ENCODE assay signal across 10 cellular contexts in the genomic region with DNA sequence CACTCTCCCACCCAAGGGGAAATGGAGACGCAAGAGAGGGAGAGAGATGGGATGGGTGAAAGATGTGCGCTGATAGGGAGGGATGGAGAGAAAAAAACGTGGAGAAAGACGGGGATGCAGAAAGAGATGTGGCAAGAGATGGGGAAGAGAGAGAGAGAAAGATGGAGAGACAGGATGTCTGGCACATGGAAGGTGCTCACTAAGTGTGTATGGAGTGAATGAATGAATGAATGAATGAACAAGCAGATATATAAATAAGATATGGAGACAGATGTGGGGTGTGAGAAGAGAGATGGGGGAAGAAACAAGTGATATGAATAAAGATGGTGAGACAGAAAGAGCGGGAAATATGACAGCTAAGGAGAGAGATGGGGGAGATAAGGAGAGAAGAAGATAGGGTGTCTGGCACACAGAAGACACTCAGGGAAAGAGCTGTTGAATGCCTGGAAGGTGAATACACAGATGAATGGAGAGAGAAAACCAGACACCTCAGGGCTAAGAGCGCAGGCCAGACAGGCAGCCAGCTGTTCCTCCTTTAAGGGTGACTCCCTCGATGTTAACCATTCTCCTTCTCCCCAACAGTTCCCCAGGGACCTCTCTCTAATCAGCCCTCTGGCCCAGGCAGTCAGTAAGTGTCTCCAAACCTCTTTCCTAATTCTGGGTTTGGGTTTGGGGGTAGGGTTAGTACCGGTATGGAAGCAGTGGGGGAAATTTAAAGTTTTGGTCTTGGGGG. TPM values are rescaled to one million over a fixed set of nuclear protein-coding genes. Genes with fewer than 3 reads are reported as not detected.
DNase-seq lines count a peak whose midpoint lies in the region; ATAC-seq and TF ChIP-seq lines count a peak whose summit lies in the region.
"Had no signal": no experiment of that assay in that cellular context is flagged by ENCODE, and none has a peak within 500 bp of the region (broad histone marks: within the 10 kb centered on the region; RNA-seq: fewer than 3 reads in every experiment).

No MANE protein-coding gene starts in this region.

- DNase-seq in NCI-H82 (lab: John Stamatoyannopoulos, UW) (peak; percentile 47), NCI-H82 treated with DMSO at 0.1 percent for 48 hours (lab: John Stamatoyannopoulos, UW; ENCODE audit: unreplicated experiment) (no peak), Peyer's patch (no peak), foreskin keratinocyte (no peak), NCI-H146 (lab: John Stamatoyannopoulos, UW) (no peak)
- no peak for DNase-seq in stimulated activated naive B cell treated with anti-CD40 and anti-IgM and Interleukin-4, amounts not matched to agents 10 μg/mL and 1 μg/mL and 100 μg/mL, for 72 hours
- DNase-seq: HCEC 1CT had no signal

- no peaks in the 10 kb centered on the region for H3K9me3 Mint-ChIP-seq in stimulated activated naive B cell treated with anti-CD40 and anti-IgM and Interleukin-4, amounts not matched to agents 10 μg/mL and 1 μg/mL and 100 μg/mL, for 72 hours

- TF ChIP-seq CTCF in Peyer's patch (IDR thresholded peaks at IDR 0.05) (no peak), foreskin keratinocyte (conservative IDR thresholded peaks at IDR 0.05) (no peak)

- H3K4me1 ChIP-seq in Peyer's patch (peaks cover 0 to 23% (median 4%) of the 10 kb centered on the region in 4 donors), foreskin keratinocyte (peaks cover 14% of the 10 kb centered on the region)

- H3K27me3 ChIP-seq in Peyer's patch: no peaks in the 10 kb centered on the region
- H3K27me3 ChIP-seq in foreskin keratinocyte: no peaks in the 10 kb centered on the region

- H3K27ac ChIP-seq in Peyer's patch: peak overlapping the region; percentile 68 to 93 (median 73)
- peak overlapping the region; percentile 74 for H3K27ac ChIP-seq in foreskin keratinocyte

- H3K4me1 Mint-ChIP-seq in stimulated activated naive B cell treated with anti-CD40 and anti-IgM and Interleukin-4, amounts not matched to agents 10 μg/mL and 1 μg/mL and 100 μg/mL, for 72 hours: peaks cover 69 to 97% of the 10 kb centered on the region in 2 donors

- H3K4me3 ChIP-seq in Peyer's patch: peak overlapping the region; percentile 34 to 55 (median 41)

- peaks cover 40 to 61% of the 10 kb centered on the region in 2 donors for H3K36me3 Mint-ChIP-seq in stimulated activated naive B cell treated with anti-CD40 and anti-IgM and Interleukin-4, amounts not matched to agents 10 μg/mL and 1 μg/mL and 100 μg/mL, for 72 hours

- TF ChIP-seq POLR2A in Peyer's patch (IDR thresholded peaks at IDR 0.05): no peak

- H3K27me3 Mint-ChIP-seq in stimulated activated naive B cell treated with anti-CD40 and anti-IgM and Interleukin-4, amounts not matched to agents 10 μg/mL and 1 μg/mL and 100 μg/mL, for 72 hours: no peaks in the 10 kb centered on the region

- H3K9me3 ChIP-seq in Peyer's patch: no peaks in the 10 kb centered on the region

- H3K36me3 ChIP-seq in Peyer's patch: no peaks in the 10 kb centered on the region

- ATAC-seq in foreskin keratinocyte (no peak), HG03135 (IDR thresholded peaks at IDR 0.05; ENCODE audit: unreplicated experiment) (no peak), GM21717 (IDR thresholded peaks at IDR 0.05; ENCODE audit: unreplicated experiment) (no peak)
- ATAC-seq in stimulated activated naive B cell treated with anti-CD40 and anti-IgM and Interleukin-4, amounts not matched to agents 10 μg/mL and 1 μg/mL and 100 μg/mL, for 72 hours (replicated peaks): no peak

- H3K4me3 Mint-ChIP-seq in stimulated activated naive B cell treated with anti-CD40 and anti-IgM and Interleukin-4, amounts not matched to agents 10 μg/mL and 1 μg/mL and 100 μg/mL, for 72 hours: peak overlapping the region; percentile 90 to 100

- H3K27ac Mint-ChIP-seq in stimulated activated naive B cell treated with anti-CD40 and anti-IgM and Interleukin-4, amounts not matched to agents 10 μg/mL and 1 μg/mL and 100 μg/mL, for 72 hours: peak overlapping the region; percentile 100

RNA-seq across cellular contexts. Expression of a gene that starts 0.8 kb away (rescaled TPM):
- 1 to 10 TPM in 1 of 4 donors, under 1 TPM in 1, not detected in 2; 0.67 to 3.4 TPM for total RNA-seq in Peyer's patch
- 4.7 and 10.5 TPM in 2 replicates for total RNA-seq in foreskin keratinocyte
- 4.5 and 9.2 TPM in 2 replicates for polyA plus RNA-seq in foreskin keratinocyte
- total RNA-seq: pulmonary artery endothelial cell had no signal

RNA-seq across cellular contexts. Expression of a gene that starts 4.0 kb away (rescaled TPM):
- total RNA-seq in Peyer's patch: not detected
- total RNA-seq in foreskin keratinocyte: not detected in 2 replicates
- not detected in 2 replicates for polyA plus RNA-seq in foreskin keratinocyte

RNA-seq across cellular contexts. Expression of a gene that starts 6.1 kb away (rescaled TPM):
- total RNA-seq in Peyer's patch (10 to 100 TPM in 1 of 4 donors, not detected in 3; 14.9 TPM), foreskin keratinocyte (0.92 and 1.4 TPM in 2 replicates)
- 1.6 and 3.0 TPM in 2 replicates for polyA plus RNA-seq in foreskin keratinocyte

RNA-seq across cellular contexts. Expression of a gene that starts 10.0 kb away (rescaled TPM):
- total RNA-seq in Peyer's patch (10 to 100 TPM in 1 of 4 donors, 1 to 10 TPM in 1, not detected in 2; 2.5 to 11.6 TPM), foreskin keratinocyte (0.34 TPM in 1 of 2 replicates, not detected in the other)
- polyA plus RNA-seq in foreskin keratinocyte: 0.20 and 0.25 TPM in 2 replicates

RNA-seq across cellular contexts. Expression of a gene that starts 16.7 kb away (rescaled TPM):
- not detected for total RNA-seq in Peyer's patch
- not detected in 2 replicates for total RNA-seq in foreskin keratinocyte
- polyA plus RNA-seq in foreskin keratinocyte: not detected in 2 replicates
- total RNA-seq: pulmonary artery endothelial cell had no signal
